ENCODE assay signal across 10 cellular contexts in the genomic region with DNA sequence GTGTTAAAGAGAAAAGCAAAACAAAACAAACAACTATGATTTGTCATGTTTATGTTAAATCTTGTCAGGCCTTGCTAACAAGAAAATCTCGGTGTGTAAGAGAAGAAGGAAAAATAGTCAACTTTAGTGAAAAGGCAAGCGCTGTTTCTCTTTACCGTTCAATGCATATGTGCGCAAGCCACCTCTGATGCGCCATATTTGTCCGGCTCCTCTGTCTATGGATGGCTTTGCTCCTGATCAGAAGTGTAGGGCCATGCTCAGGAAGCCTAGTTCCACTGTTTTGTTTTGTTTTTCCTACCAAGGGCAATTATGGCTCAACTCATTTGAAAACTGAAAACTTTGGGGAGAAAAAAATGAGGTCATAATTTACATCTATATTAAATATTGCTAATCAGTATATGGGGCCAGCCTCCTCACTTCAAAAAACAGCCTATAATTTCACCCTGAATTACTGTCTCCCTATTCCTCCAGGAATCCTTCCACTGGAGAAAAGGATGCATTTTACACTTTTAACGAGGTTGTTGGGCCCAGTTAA. TPM values are rescaled to one million over a fixed set of nuclear protein-coding genes. Genes with fewer than 3 reads are reported as not detected.
DNase-seq lines count a peak whose midpoint lies in the region; ATAC-seq and TF ChIP-seq lines count a peak whose summit lies in the region.
"Had no signal": no experiment of that assay in that cellular context is flagged by ENCODE, and none has a peak within 500 bp of the region (broad histone marks: within the 10 kb centered on the region; RNA-seq: fewer than 3 reads in every experiment).

No MANE protein-coding gene starts in this region.

- CTCF ChIA-PET in SK-N-SH (lab: Yijun Ruan, JAX) = no interaction called here

- H2AFZ ChIP-seq in SK-N-SH (ENCODE audit: low read depth) = no peak overlapping the region

- H3K79me2 ChIP-seq in SK-N-SH (ENCODE audit: insufficient read depth) = no peaks in the 10 kb centered on the region

- 42 to 54% methylated on average over 7 of the region's 7 CpGs for WGBS in tibial nerve, 2 donors
- WGBS in SK-N-SH (ENCODE audit: low lambda C conversion rate) = 53% methylated on average over 7 of the region's 7 CpGs

- no peaks in the 10 kb centered on the region for H3K36me3 Mint-ChIP-seq in activated naive CD4-positive, alpha-beta T cell treated with anti-CD3 and anti-CD28 coated beads, Interleukin-2, amount 50 U/mL, for 24 hours

- peaks cover 0 to 3% of the 10 kb centered on the region in 2 donors for H3K36me3 ChIP-seq in muscle layer of duodenum (ENCODE audit: control insufficient read depth in 1 of 2, insufficient read depth in 2 of 2, low read length in 2 of 2)
- H3K36me3 ChIP-seq in tibial nerve = no peaks in the 10 kb centered on the region
- no peaks in the 10 kb centered on the region for H3K36me3 ChIP-seq in SK-N-SH (replicated peaks in 1 of 2; ENCODE audit: control insufficient read depth in 1 of 2, insufficient read depth in 2 of 2, low read length in 1 of 2)

- no peak for TF ChIP-seq EP300 in tibial nerve (IDR thresholded peaks at IDR 0.05)
- TF ChIP-seq EP300 in SK-N-SH (IDR thresholded peaks at IDR 0.05; ENCODE audit: borderline replicate concordance in 1 of 2, low read depth in 1 of 2, low read length in 1 of 2) = no peak

- intact Hi-C loops in dorsolateral prefrontal cortex (cut with DNase I) = no loop called here

- DNase-seq in activated naive CD4-positive, alpha-beta T cell treated with Interleukin-2 at 50 U/mL for 16 hours = no peak
- DNase-seq in dorsolateral prefrontal cortex (no peak), tibial nerve (ENCODE audit: low spot score in 2 of 2) (no peak), SK-N-SH (no peak)
- DNase-seq: NCI-H345 had no signal

- H3K4me1 ChIP-seq in muscle layer of duodenum (ENCODE audit: control insufficient read depth in 1 of 2, insufficient read depth in 2 of 2, low read length in 2 of 2) (peaks cover 0 to 7% of the 10 kb centered on the region in 2 donors), tibial nerve (peaks cover 0 to 20% (median 4%) of the 10 kb centered on the region in 4 donors), SK-N-SH (ENCODE audit: control insufficient read depth in 1 of 2, insufficient read depth in 2 of 2, low read depth in 1 of 2, low read length in 1 of 2) (peaks cover 0 to 12% of the 10 kb centered on the region in 2 experiments; a peak in 1 of 4 replicates)

- TF ChIP-seq CTCF in dorsolateral prefrontal cortex (IDR thresholded peaks at IDR 0.05 in 54 of 56, conservative IDR thresholded peaks at IDR 0.05 in 2 of 56; ENCODE audit: low read depth in 1 of 56, partially characterized antibody in 56 of 56) (no peak), tibial nerve (IDR thresholded peaks at IDR 0.05) (no peak), SK-N-SH (IDR thresholded peaks at IDR 0.05) (no peak)

- peak overlapping the region; percentile 53 for H3K4me3 Mint-ChIP-seq in activated naive CD4-positive, alpha-beta T cell treated with anti-CD3 and anti-CD28 coated beads, Interleukin-2, amount 50 U/mL, for 24 hours

- peaks cover 39% of the 10 kb centered on the region for H3K4me1 Mint-ChIP-seq in activated naive CD4-positive, alpha-beta T cell treated with anti-CD3 and anti-CD28 coated beads, Interleukin-2, amount 50 U/mL, for 24 hours

- H3K4me3 ChIP-seq in dorsolateral prefrontal cortex = peak overlapping the region; percentile 33 to 83 (median 65)
- peak overlapping the region; percentile 71 to 83 for H3K4me3 ChIP-seq in muscle layer of duodenum (ENCODE audit: low read depth in 1 of 2, low read length in 2 of 2)
- H3K4me3 ChIP-seq in tibial nerve = peak overlapping the region; percentile 36 to 91 (median 66)
- no peak overlapping the region for H3K4me3 ChIP-seq in SK-N-SH (ENCODE audit: low read depth in 2 of 2, low read length in 1 of 2)

- no peak for TF ChIP-seq POLR2A in tibial nerve (IDR thresholded peaks at IDR 0.05)

- TF ChIP-seq RAD21 in SK-N-SH (IDR thresholded peaks at IDR 0.05; ENCODE audit: low read length) = no peak

- peaks cover 3% of the 10 kb centered on the region for H3F3A ChIP-seq in SK-N-SH (replicated peaks; ENCODE audit: insufficient read depth)

- H3K27me3 ChIP-seq in dorsolateral prefrontal cortex (peaks cover 0 to 11% (median 0%) of the 10 kb centered on the region in 45 donors), muscle layer of duodenum (ENCODE audit: low read depth, low read length) (no peaks in the 10 kb centered on the region), tibial nerve (no peaks in the 10 kb centered on the region), SK-N-SH (ENCODE audit: insufficient read depth) (peaks cover 9% of the 10 kb centered on the region; the same call in 1 of the 2 replicates)

- H3K27me3 Mint-ChIP-seq in activated naive CD4-positive, alpha-beta T cell treated with anti-CD3 and anti-CD28 coated beads, Interleukin-2, amount 50 U/mL, for 24 hours = peaks cover 10% of the 10 kb centered on the region

- no peaks in the 10 kb centered on the region for H4K20me1 ChIP-seq in SK-N-SH (ENCODE audit: insufficient read depth)

- peak overlapping the region; percentile 31 for H3K27ac Mint-ChIP-seq in activated naive CD4-positive, alpha-beta T cell treated with anti-CD3 and anti-CD28 coated beads, Interleukin-2, amount 50 U/mL, for 24 hours

- H3K4me2 ChIP-seq in SK-N-SH = no peak overlapping the region

- no peak overlapping the region for H3K9ac ChIP-seq in SK-N-SH

- peak overlapping the region; percentile 10 to 95 (median 81) for H3K27ac ChIP-seq in dorsolateral prefrontal cortex
- peak overlapping the region; percentile 87 for H3K27ac ChIP-seq in muscle layer of duodenum (ENCODE audit: low read length)
- H3K27ac ChIP-seq in tibial nerve = peak overlapping the region; percentile 83 to 95 (median 87)
- no peak overlapping the region for H3K27ac ChIP-seq in SK-N-SH (ENCODE audit: low read depth in 2 of 2, low read length in 1 of 2)

- no peaks in the 10 kb centered on the region for H3K9me2 ChIP-seq in SK-N-SH

- ATAC-seq in GM19452 (IDR thresholded peaks at IDR 0.05; ENCODE audit: unreplicated experiment) (no peak), GM21723 (IDR thresholded peaks at IDR 0.05; ENCODE audit: unreplicated experiment) (no peak)

- POLR2A ChIA-PET in SK-N-SH (lab: Yijun Ruan, JAX) = no interaction called here

- H3K9me3 Mint-ChIP-seq in activated naive CD4-positive, alpha-beta T cell treated with anti-CD3 and anti-CD28 coated beads, Interleukin-2, amount 50 U/mL, for 24 hours = no peaks in the 10 kb centered on the region

- H3K9me3 ChIP-seq in muscle layer of duodenum (ENCODE audit: control insufficient read depth in 1 of 2, low read length in 2 of 2) (no peaks in the 10 kb centered on the region), tibial nerve (no peaks in the 10 kb centered on the region), SK-N-SH (no peaks in the 10 kb centered on the region)
- H3K9me3 ChIP-seq: BLaER1 treated with 17β-estradiol and CSF1 and Interleukin-3, amounts not matched to agents 10 nM and 100 nM had no signal

TF ChIP-seq in SK-N-SH, 30 proteins besides CTCF, POLR2A, EP300 and RAD21:
- TF ChIP-seq TCF12 (IDR thresholded peaks at IDR 0.05) = no peak
- TF ChIP-seq FOXJ3 (CRISPR knock-in tag; IDR thresholded peaks at IDR 0.05) = no peak
- TF ChIP-seq TEAD4 (IDR thresholded peaks at IDR 0.05; ENCODE audit: borderline replicate concordance, insufficient read depth) = no peak
- TF ChIP-seq NRF1 (IDR thresholded peaks at IDR 0.05; ENCODE audit: low read depth, low read length) = no peak

RNA-seq across cellular contexts. Expression of a gene that starts 4.6 kb away (rescaled TPM):
- total RNA-seq in dorsolateral prefrontal cortex (10 to 100 TPM; 14.0 to 73.0 (median 30.3) TPM), tibial nerve (100 to 1,000 TPM in 3 of 4 donors, 10 to 100 TPM in 1; 75.3 to 160 (median 115) TPM)
- 0.23 and 0.37 TPM in 2 replicates for polyA plus RNA-seq in SK-N-SH (2012; rRNA removed)
- polyA plus RNA-seq in SK-N-SH (2012; cell fraction: cytosol; rRNA removed) = 0.27 and 0.34 TPM in 2 replicates
- 0.50 and 0.61 TPM in 2 replicates for polyA plus RNA-seq in SK-N-SH (2012; cell fraction: nucleus; rRNA removed)

Comparison
In these comparisons a context has a peak if more than half of its experiments do, and no peak if none do; other contexts are left out.
1. H3K27ac ChIP-seq: peak in dorsolateral prefrontal cortex (59 of 59), muscle layer of duodenum (single experiment) and tibial nerve (4 of 4); none in SK-N-SH (0 of 2).
2. H3K4me3 ChIP-seq: peak in dorsolateral prefrontal cortex (59 of 59), muscle layer of duodenum (2 of 2) and tibial nerve (4 of 4); none in SK-N-SH (0 of 2).